ENCODE assay signal across 8 cellular contexts in genomic region chr12:53047221-53048032, GRCh38. TPM values are rescaled to one million over a fixed set of nuclear protein-coding genes. Genes with fewer than 3 reads are reported as not detected.
DNase-seq lines count a peak whose midpoint lies in the region; ATAC-seq, FAIRE-seq and TF ChIP-seq lines count a peak whose summit lies in the region.

No MANE protein-coding gene starts in this region.

- no peaks in the 10 kb centered on the region for H3K36me3 Mint-ChIP-seq in activated naive CD4-positive, alpha-beta T cell treated with anti-CD3 and anti-CD28 coated beads, Interleukin-2, amount 50 U/mL, for 24 hours

- POLR2A ChIA-PET in RWPE1 (lab: Yijun Ruan, JAX; ENCODE audit: low non-redundant PET) = interaction anchor here (0.6 kb wide), 1 partner anchor 467 kb away, joined by 3 read pairs; no protein-coding TSS in a partner anchor

- H3K27me3 Mint-ChIP-seq in activated naive CD4-positive, alpha-beta T cell treated with anti-CD3 and anti-CD28 coated beads, Interleukin-2, amount 50 U/mL, for 24 hours = no peaks in the 10 kb centered on the region

- H3K4me3 ChIP-seq in pancreas (peak overlapping the region; percentile 18 to 62 (median 46)), tibial nerve (peak overlapping the region; percentile 63 to 89 (median 78))

- H3K27me3 ChIP-seq in pancreas = no peaks in the 10 kb centered on the region
- H3K27me3 ChIP-seq in tibial nerve = no peaks in the 10 kb centered on the region

- TF ChIP-seq CTCF in RWPE1 (conservative IDR thresholded peaks at IDR 0.05; ENCODE audit: low read depth) (peak; percentile 89), pancreas (IDR thresholded peaks at IDR 0.05) (no peak), tibial nerve (IDR thresholded peaks at IDR 0.05) (peak in 4 of 5 experiments; percentile 4 to 83 (median 70))

- H3K4me1 Mint-ChIP-seq in activated naive CD4-positive, alpha-beta T cell treated with anti-CD3 and anti-CD28 coated beads, Interleukin-2, amount 50 U/mL, for 24 hours = peaks cover 22% of the 10 kb centered on the region

- H3K4me1 ChIP-seq in pancreas (peaks cover 35 to 51% (median 48%) of the 10 kb centered on the region in 3 donors), tibial nerve (peaks cover 0 to 79% (median 61%) of the 10 kb centered on the region in 4 donors)

- H3K9me3 Mint-ChIP-seq in activated naive CD4-positive, alpha-beta T cell treated with anti-CD3 and anti-CD28 coated beads, Interleukin-2, amount 50 U/mL, for 24 hours = no peaks in the 10 kb centered on the region

- CTCF ChIA-PET in RWPE1 (lab: Yijun Ruan, JAX) = interaction anchor here (0.6 to 1.6 kb wide), 9 partner anchors 9 to 527 kb away, joined by 3 to 8 read pairs (median 4); no protein-coding TSS in a partner anchor

- 1% methylated on average over 31 to 94 of the region's 94 CpGs for WGBS in pancreas, 2 donors
- 1 to 4% methylated on average over 7 to 36 of the region's 94 CpGs for WGBS in tibial nerve, 2 donors

- no peaks in the 10 kb centered on the region for H3K9me3 ChIP-seq in pancreas
- no peaks in the 10 kb centered on the region for H3K9me3 ChIP-seq in tibial nerve

- intact Hi-C loops in Right ventricle myocardium inferior (cut with DNase I) = loop anchor here (5.0 to 10.0 kb wide), 2 partner anchors 40 to 47 kb away; partner anchors contain the start of genes EIF4B and IGFBP6
- intact Hi-C loops in pancreas (cut with DNase I) = no loop called here

- peak in 1 of 2 donors; percentile 71 for TF ChIP-seq EP300 in tibial nerve (IDR thresholded peaks at IDR 0.05)

- no peak overlapping the region for H3K27ac Mint-ChIP-seq in activated naive CD4-positive, alpha-beta T cell treated with anti-CD3 and anti-CD28 coated beads, Interleukin-2, amount 50 U/mL, for 24 hours

- H3K4me3 Mint-ChIP-seq in activated naive CD4-positive, alpha-beta T cell treated with anti-CD3 and anti-CD28 coated beads, Interleukin-2, amount 50 U/mL, for 24 hours = peak overlapping the region; percentile 42

- H3K36me3 ChIP-seq in pancreas (no peaks in the 10 kb centered on the region), tibial nerve (peaks cover 0 to 9% (median 0%) of the 10 kb centered on the region in 3 donors)

- DNase-seq in Ammon's horn (ENCODE audit: low spot score) = peak; percentile 76
- DNase-seq in GM19239 (ENCODE audit: insufficient read length, low spot score) = peak; percentile 88
- DNase-seq in RWPE1 (ENCODE audit: low spot score) = peak; percentile 76
- peak; percentile 91 for DNase-seq in Right ventricle myocardium inferior (ENCODE audit: missing footprints)
- DNase-seq in pancreas = peak; percentile 76 to 90 (median 86)
- peak; percentile 73 to 77 for DNase-seq in tibial nerve (ENCODE audit: low spot score in 2 of 2)

- FAIRE-seq in GM19239 (lab: Jason Lieb, UNC) = no peak
- no peak for FAIRE-seq in pancreas (lab: Jason Lieb, UNC)

- peak; percentile 71 for ATAC-seq in HG03571 (IDR thresholded peaks at IDR 0.05; ENCODE audit: unreplicated experiment)
- peak; percentile 11 for ATAC-seq in Right ventricle myocardium inferior
- peak; percentile 23 to 43 (median 34) for ATAC-seq in pancreas

- peak; percentile 66 to 73 for TF ChIP-seq POLR2A in tibial nerve (IDR thresholded peaks at IDR 0.05)

- H3K27ac ChIP-seq in RWPE1 (peak overlapping the region; percentile 99), pancreas (peak overlapping the region; percentile 95 to 99 (median 98)), tibial nerve (peak overlapping the region; percentile 94 to 100 (median 99))

RNA-seq across cellular contexts. Expression of gene TNS2, which starts 2.4 kb away (rescaled TPM):
- 122 TPM for total RNA-seq in Right ventricle myocardium inferior
- 10 to 100 TPM; 22.7 to 52.6 (median 28.2) TPM for total RNA-seq in pancreas
- 100 to 1,000 TPM; 135 to 183 TPM for polyA plus RNA-seq in pancreas
- total RNA-seq in tibial nerve = 100 to 1,000 TPM; 411 to 653 (median 546) TPM

RNA-seq across cellular contexts. Expression of gene SPRYD3, which starts 31.8 kb away (rescaled TPM):
- total RNA-seq in Right ventricle myocardium inferior (41.0 TPM), pancreas (10 to 100 TPM; 37.1 to 47.2 (median 40.1) TPM), tibial nerve (10 to 100 TPM; 51.8 to 57.0 (median 54.3) TPM)
- 10 to 100 TPM; 25.7 to 36.1 TPM for polyA plus RNA-seq in pancreas

RNA-seq across cellular contexts. Expression of gene EIF4B, which starts 41.2 kb away (rescaled TPM):
- 416 TPM for total RNA-seq in Right ventricle myocardium inferior
- total RNA-seq in pancreas = 100 to 1,000 TPM; 343 to 522 (median 446) TPM
- polyA plus RNA-seq in pancreas = 10 to 100 TPM; 72.8 to 88.6 TPM
- total RNA-seq in tibial nerve = 100 to 1,000 TPM; 297 to 484 (median 401) TPM

RNA-seq across cellular contexts. Expression of gene IGFBP6, which starts 50.0 kb away (rescaled TPM):
- total RNA-seq in Right ventricle myocardium inferior (54.3 TPM), pancreas (10 to 100 TPM in 3 of 6 donors, 1 to 10 TPM in 3; 2.2 to 21.8 (median 9.2) TPM), tibial nerve (1,000 to 10,000 TPM; 1,043 to 8,473 (median 5,787) TPM)
- 10 to 100 TPM; 24.5 to 32.8 TPM for polyA plus RNA-seq in pancreas

RNA-seq across cellular contexts. Expression of gene SOAT2, which starts 55.9 kb away (rescaled TPM):
- not detected for total RNA-seq in Right ventricle myocardium inferior
- under 1 TPM in 2 of 6 donors, not detected in 4; 0.09 to 0.18 TPM for total RNA-seq in pancreas
- polyA plus RNA-seq in pancreas = under 1 TPM; 0.15 to 0.54 TPM
- total RNA-seq in tibial nerve = 1 to 10 TPM in 1 of 4 donors, under 1 TPM in 3; 0.30 to 2.9 (median 0.72) TPM

Comparison
In these comparisons a context has a peak if more than half of its experiments do, and no peak if none do; other contexts are left out.
1. Peak in every context shown above with its lines: DNase-seq, ATAC-seq, H3K4me3 ChIP-seq and H3K27ac ChIP-seq.
2. ATAC-seq: peak in every context shown above with its lines; median percentile 71 in HG03571; 34 in pancreas; 11 in Right ventricle myocardium inferior.
3. CTCF ChIP-seq: peak in RWPE1 (single experiment) and tibial nerve (4 of 5); none in pancreas (0 of 4).